8 cellular contexts compared by ENCODE assay signal in the genomic region with DNA sequence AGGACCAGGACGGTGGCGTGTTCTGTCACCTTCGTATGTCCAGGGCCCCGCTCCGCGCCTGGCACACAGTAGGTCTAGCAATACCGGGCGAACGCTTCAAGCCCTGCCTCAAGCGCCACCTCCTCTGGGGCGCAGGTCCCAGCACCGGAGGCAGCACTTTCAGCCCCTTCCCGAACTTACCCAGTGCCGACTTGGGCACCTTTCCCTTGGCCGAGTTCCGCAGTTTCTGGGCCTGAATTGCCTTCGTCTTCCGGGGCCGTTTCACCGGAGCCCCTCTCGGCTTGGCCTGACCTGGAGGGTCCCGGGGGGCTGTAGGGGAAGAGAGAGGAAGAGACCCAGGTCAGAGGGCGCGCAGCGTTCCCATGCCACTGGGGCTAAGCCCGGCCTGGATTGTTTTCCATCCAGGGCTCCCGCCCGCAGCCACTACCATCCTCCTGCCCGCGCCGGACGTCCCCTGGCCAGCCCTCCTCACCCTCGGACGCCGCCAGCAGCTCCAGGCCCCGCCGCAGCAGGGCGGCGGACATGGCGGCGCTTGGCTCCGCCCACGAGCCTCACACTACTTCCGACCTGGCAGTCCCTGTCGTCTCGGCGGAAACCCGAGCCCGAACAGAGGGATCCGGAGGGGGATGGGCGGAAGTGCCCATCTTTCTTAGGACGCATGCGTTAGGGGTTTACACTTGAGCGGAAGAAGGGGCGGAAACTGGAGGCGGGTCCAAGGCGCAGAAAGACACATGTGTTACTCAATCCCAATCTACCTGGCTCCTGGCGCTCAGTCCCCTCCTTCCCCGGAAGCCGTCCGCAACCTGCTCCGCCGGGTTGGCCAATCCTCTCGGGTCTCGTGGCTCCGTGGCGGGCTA. TPM values are rescaled to one million over a fixed set of nuclear protein-coding genes. Genes with fewer than 3 reads are reported as not detected.
DNase-seq lines count a peak whose midpoint lies in the region; ATAC-seq and TF ChIP-seq lines count a peak whose summit lies in the region.

RPS19BP1 (minus strand) TSS at position 534 of the 857 bp plus-strand sequence; CDS start at position 524, 10 bp downstream.

- peaks cover 50% of the 10 kb centered on the region for H3F3A ChIP-seq in neural progenitor cell (ENCODE audit: low read depth)

- CTCF ChIA-PET in HEK293 (lab: Yijun Ruan, JAX) = interaction anchor here (0.6 to 13.7 kb wide), 9 partner anchors 10 to 763 kb away, joined by 3 to 380 read pairs (median 4); no protein-coding TSS in a partner anchor

- peaks cover 30% of the 10 kb centered on the region for H3K79me2 ChIP-seq in neural progenitor cell (ENCODE audit: low read depth)

- TF ChIP-seq CTCF in HEK293 (tag by site-specific recombination; IDR thresholded peaks at IDR 0.05) (peak; percentile 13; the same call in 1 of the 2 replicates), foreskin keratinocyte (conservative IDR thresholded peaks at IDR 0.05) (no peak), neural progenitor cell (IDR thresholded peaks at IDR 0.05) (no peak)

- POLR2A ChIA-PET in HEK293 (lab: Yijun Ruan, JAX) = interaction anchor here (0.6 to 5.1 kb wide), 9 partner anchors 9 to 512 kb away, joined by 3 to 113 read pairs (median 4); partner anchors contain the start of genes ATF4 and RPL3

- H3K27ac Mint-ChIP-seq in neural progenitor cell = peak within 1 kb of the TSS; percentile 52

- H3K27me3 Mint-ChIP-seq in neural progenitor cell (ENCODE audit: insufficient read depth, low read depth) = peaks cover 2% of the 10 kb centered on the region

- peak within 1 kb of the TSS; percentile 93 for H3K4me3 Mint-ChIP-seq in neural progenitor cell

- peaks cover 11 to 42% of the 10 kb centered on the region in 2 experiments; a peak in 2 of 3 replicates for H3K36me3 ChIP-seq in HEK293 (ENCODE audit: control insufficient read depth in 2 of 2, insufficient read depth in 1 of 2, low read length in 2 of 2)
- no peaks in the 10 kb centered on the region for H3K36me3 ChIP-seq in neural progenitor cell

- in situ Hi-C loops in SK-MEL-5 (cut with HindIII; ENCODE audit: low pct_unique_long_range_greater_than_20kb, low sequenced_read_pairs) = no loop called here

- H3K9me3 ChIP-seq in HEK293 (ENCODE audit: control insufficient read depth, insufficient read depth, low read depth, low read length) (no peaks in the 10 kb centered on the region), neural progenitor cell (ENCODE audit: low read depth) (no peaks in the 10 kb centered on the region)

- peak within 1 kb of the TSS; percentile 51 for H2AFZ ChIP-seq in neural progenitor cell (replicated peaks)

- peak; percentile 78 for ATAC-seq in foreskin keratinocyte

- peak within 1 kb of the TSS; percentile 78 for H3K9ac ChIP-seq in neural progenitor cell

- no peaks in the 10 kb centered on the region for H3K36me3 Mint-ChIP-seq in neural progenitor cell

- DNase-seq in GDM1 (lab: John Stamatoyannopoulos, UW) = peak; percentile 100
- DNase-seq in MV-4-11 (lab: John Stamatoyannopoulos, UW) = peak; percentile 100
- DNase-seq in SK-MEL-5 (ENCODE audit: low read depth, low spot score) = peak; percentile 100
- DNase-seq in activated naive CD4-positive, alpha-beta T cell treated with Interleukin-2 at 50 U/mL for 16 hours = peak; percentile 100
- peak; percentile 98 to 99 for DNase-seq in foreskin keratinocyte
- DNase-seq in neural progenitor cell (ENCODE audit: low spot score) = peak; percentile 99
- peak; percentile 98 for DNase-seq in stromal cell of bone marrow (ENCODE audit: low read depth)

- peak within 1 kb of the TSS; percentile 85 for H3K4me2 ChIP-seq in neural progenitor cell

- H3K4me3 ChIP-seq in HEK293 (ENCODE audit: low read depth, low read length) (peak within 1 kb of the TSS; percentile 75), neural progenitor cell (peak within 1 kb of the TSS; percentile 91)

- no peaks in the 10 kb centered on the region for H3K27me3 ChIP-seq in foreskin keratinocyte
- H3K27me3 ChIP-seq in neural progenitor cell = no peaks in the 10 kb centered on the region

- H3K4me1 ChIP-seq in HEK293 (ENCODE audit: control insufficient read depth, insufficient read depth, low read length) (peaks cover 14% of the 10 kb centered on the region), foreskin keratinocyte (no peaks in the 10 kb centered on the region), neural progenitor cell (peaks cover 23% of the 10 kb centered on the region)

- H3K9me3 Mint-ChIP-seq in neural progenitor cell = no peaks in the 10 kb centered on the region

- peaks cover 38% of the 10 kb centered on the region for H4K20me1 ChIP-seq in neural progenitor cell (ENCODE audit: low read depth)

- H3K4me1 Mint-ChIP-seq in neural progenitor cell = peaks cover 47% of the 10 kb centered on the region

- H3K27ac ChIP-seq in HEK293 (ENCODE audit: extremely low read depth, low read depth, low read length) = peak within 1 kb of the TSS; percentile 79
- peak within 1 kb of the TSS; percentile 35 for H3K27ac ChIP-seq in foreskin keratinocyte
- no peak within 1 kb of the TSS for H3K27ac ChIP-seq in neural progenitor cell

TF ChIP-seq in HEK293, 187 proteins besides CTCF, POLR2A, EP300 and RAD21 (continues in another document):
- TF ChIP-seq, protein P1, sequence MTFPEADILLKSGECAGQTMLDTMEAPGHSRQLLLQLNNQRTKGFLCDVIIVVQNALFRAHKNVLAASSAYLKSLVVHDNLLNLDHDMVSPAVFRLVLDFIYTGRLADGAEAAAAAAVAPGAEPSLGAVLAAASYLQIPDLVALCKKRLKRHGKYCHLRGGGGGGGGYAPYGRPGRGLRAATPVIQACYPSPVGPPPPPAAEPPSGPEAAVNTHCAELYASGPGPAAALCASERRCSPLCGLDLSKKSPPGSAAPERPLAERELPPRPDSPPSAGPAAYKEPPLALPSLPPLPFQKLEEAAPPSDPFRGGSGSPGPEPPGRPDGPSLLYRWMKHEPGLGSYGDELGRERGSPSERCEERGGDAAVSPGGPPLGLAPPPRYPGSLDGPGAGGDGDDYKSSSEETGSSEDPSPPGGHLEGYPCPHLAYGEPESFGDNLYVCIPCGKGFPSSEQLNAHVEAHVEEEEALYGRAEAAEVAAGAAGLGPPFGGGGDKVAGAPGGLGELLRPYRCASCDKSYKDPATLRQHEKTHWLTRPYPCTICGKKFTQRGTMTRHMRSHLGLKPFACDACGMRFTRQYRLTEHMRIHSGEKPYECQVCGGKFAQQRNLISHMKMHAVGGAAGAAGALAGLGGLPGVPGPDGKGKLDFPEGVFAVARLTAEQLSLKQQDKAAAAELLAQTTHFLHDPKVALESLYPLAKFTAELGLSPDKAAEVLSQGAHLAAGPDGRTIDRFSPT (tag by site-specific recombination; IDR thresholded peaks at IDR 0.05) = peak; percentile 55; the same call in 1 of the 2 replicates
- TF ChIP-seq SALL2 (tag by site-specific recombination; IDR thresholded peaks at IDR 0.05; ENCODE audit: borderline replicate concordance) (no peak), ZNF600 (tag by site-specific recombination; IDR thresholded peaks at IDR 0.05) (no peak), KLF16 (tag by site-specific recombination; IDR thresholded peaks at IDR 0.05) (peak; percentile 24; the same call in 1 of the 2 replicates), YY1 (tag by site-specific recombination; IDR thresholded peaks at IDR 0.05) (peak; percentile 86), KLF9 (tag by site-specific recombination; IDR thresholded peaks at IDR 0.05; ENCODE audit: low read depth) (peak; percentile 45; the same call in 1 of the 2 replicates), ZNF473 (tag by site-specific recombination; IDR thresholded peaks at IDR 0.05) (no peak), ZNF830 (tag by site-specific recombination; IDR thresholded peaks at IDR 0.05; ENCODE audit: low read depth) (no peak), ZBTB17 (tag by site-specific recombination; IDR thresholded peaks at IDR 0.05) (peak; percentile 91)
- TF ChIP-seq, protein P2, sequence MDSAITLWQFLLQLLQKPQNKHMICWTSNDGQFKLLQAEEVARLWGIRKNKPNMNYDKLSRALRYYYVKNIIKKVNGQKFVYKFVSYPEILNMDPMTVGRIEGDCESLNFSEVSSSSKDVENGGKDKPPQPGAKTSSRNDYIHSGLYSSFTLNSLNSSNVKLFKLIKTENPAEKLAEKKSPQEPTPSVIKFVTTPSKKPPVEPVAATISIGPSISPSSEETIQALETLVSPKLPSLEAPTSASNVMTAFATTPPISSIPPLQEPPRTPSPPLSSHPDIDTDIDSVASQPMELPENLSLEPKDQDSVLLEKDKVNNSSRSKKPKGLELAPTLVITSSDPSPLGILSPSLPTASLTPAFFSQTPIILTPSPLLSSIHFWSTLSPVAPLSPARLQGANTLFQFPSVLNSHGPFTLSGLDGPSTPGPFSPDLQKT (IDR thresholded peaks at IDR 0.05; ENCODE audit: borderline replicate concordance, low read depth, low read length) = peak; percentile 91

RNA-seq across cellular contexts. Expression of gene RPS19BP1, which starts in this region (rescaled TPM):
- total RNA-seq in SK-MEL-5 (2014; rRNA removed; shearing (Covaris generic)) = 173 and 176 TPM in 2 replicates
- polyA plus RNA-seq in SK-MEL-5 (2015; cell fraction: cytosol; rRNA removed) = 196 and 243 TPM in 2 replicates
- 90.0 and 127 TPM in 2 replicates for polyA plus RNA-seq in SK-MEL-5 (2015; cell fraction: nucleus; rRNA removed)
- total RNA-seq in foreskin keratinocyte (117 and 125 TPM in 2 replicates), neural progenitor cell (ENCODE audit: low replicate concordance) (27.7 and 68.3 TPM in 2 replicates)
- polyA plus RNA-seq in foreskin keratinocyte = 192 TPM in 2 replicates
